ENCODE assay signal across 1 cellular context in the genomic region with DNA sequence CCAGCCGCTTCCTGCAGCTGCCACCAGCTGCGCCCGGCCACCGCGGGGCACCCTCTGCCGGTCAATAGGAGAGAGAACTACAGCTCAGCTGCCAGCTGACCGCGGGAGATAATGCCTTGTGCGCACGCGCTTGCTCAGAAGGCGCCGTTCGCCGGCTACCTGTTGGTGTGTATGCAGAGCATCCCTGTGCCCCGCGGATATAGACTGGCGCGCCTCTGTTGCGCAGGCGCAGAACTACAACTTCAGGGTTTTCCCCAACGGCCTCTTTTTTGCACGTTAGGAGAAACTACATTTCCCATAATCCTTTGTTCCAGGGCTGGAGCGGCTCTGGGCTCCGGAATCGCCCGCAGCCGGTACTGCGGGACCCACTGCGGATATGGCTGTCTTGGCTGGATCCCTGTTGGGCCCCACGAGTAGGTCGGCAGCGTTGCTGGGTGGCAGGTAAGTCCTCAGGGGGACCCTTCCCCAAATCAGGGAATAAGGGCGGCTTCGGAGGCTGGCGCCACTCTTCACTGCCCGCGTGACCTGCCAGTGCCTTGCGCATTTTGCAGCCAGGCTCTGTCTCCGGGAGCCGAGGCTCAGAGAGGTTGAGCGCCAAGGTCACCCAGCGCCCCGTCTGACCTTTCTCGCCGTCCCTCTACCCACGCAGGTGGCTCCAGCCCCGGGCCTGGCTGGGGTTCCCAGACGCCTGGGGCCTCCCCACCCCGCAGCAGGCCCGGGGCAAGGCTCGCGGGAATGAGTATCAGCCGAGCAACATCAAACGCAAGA.
TF ChIP-seq lines count a peak whose summit lies in the region.

A gene (plus strand): TSS at position 356 of the 768 bp plus-strand sequence. CDS start 21 bp downstream, at position 377.

TF ChIP-seq in H1, 55 proteins besides CTCF, POLR2A, EP300 and RAD21:
- TF ChIP-seq PHF8 (conservative IDR thresholded peaks at IDR 0.05; ENCODE audit: low read depth, low read length) = peak; percentile 61
- peak; percentile 50 for TF ChIP-seq SIX5 (IDR thresholded peaks at IDR 0.05; ENCODE audit: low read depth, low read length)
- TF ChIP-seq TBP (IDR thresholded peaks at IDR 0.05; ENCODE audit: low read depth, low read length) = peak; percentile 85
- no peak; the same call in 1 of the 2 replicates for TF ChIP-seq JUN (IDR thresholded peaks at IDR 0.05; ENCODE audit: low read depth, low read length)
- peak; percentile 42 for TF ChIP-seq TAF7 (optimal IDR thresholded peaks at IDR 0.05; ENCODE audit: borderline replicate concordance, low read depth, low read length)
- TF ChIP-seq HDAC2 (IDR thresholded peaks at IDR 0.05; ENCODE audit: borderline replicate concordance in 1 of 2, low read depth in 2 of 2, low read length in 2 of 2) = 0 out of 4 replicates have a peak, but pooled peaks of 1 of the 2 experiments have one; percentile 60
- peak; percentile 41; the same call in 1 of the 2 replicates for TF ChIP-seq CHD2 (IDR thresholded peaks at IDR 0.05; ENCODE audit: low read length)
- peak; percentile 61; the same call in 1 of the 2 replicates for TF ChIP-seq SP1 (IDR thresholded peaks at IDR 0.05; ENCODE audit: low read depth, low read length)
- TF ChIP-seq JUND (IDR thresholded peaks at IDR 0.05; ENCODE audit: low read length) = no peak
- TF ChIP-seq RNF2 (IDR thresholded peaks at IDR 0.05; ENCODE audit: borderline replicate concordance, low read depth, low read length, missing control alignments, poor library complexity, severe bottlenecking) = no peak
- TF ChIP-seq TAF1 (IDR thresholded peaks at IDR 0.05; ENCODE audit: low read depth, low read length) = peak; percentile 74; the same call in 1 of the 2 replicates
- TF ChIP-seq, protein P1, sequence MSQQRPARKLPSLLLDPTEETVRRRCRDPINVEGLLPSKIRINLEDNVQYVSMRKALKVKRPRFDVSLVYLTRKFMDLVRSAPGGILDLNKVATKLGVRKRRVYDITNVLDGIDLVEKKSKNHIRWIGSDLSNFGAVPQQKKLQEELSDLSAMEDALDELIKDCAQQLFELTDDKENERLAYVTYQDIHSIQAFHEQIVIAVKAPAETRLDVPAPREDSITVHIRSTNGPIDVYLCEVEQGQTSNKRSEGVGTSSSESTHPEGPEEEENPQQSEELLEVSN (IDR thresholded peaks at IDR 0.05) = peak; percentile 78; the same call in 1 of the 2 replicates
- TF ChIP-seq, protein P2, sequence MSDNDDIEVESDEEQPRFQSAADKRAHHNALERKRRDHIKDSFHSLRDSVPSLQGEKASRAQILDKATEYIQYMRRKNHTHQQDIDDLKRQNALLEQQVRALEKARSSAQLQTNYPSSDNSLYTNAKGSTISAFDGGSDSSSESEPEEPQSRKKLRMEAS (IDR thresholded peaks at IDR 0.05) = peak; percentile 85
- peak; percentile 74 for TF ChIP-seq SAP30 (IDR thresholded peaks at IDR 0.05; ENCODE audit: insufficient read depth, insufficient replicate concordance, low read length)
- 0 out of 2 replicates have a peak, but pooled peaks have one; percentile 76 for TF ChIP-seq YY1 (IDR thresholded peaks at IDR 0.05; ENCODE audit: low read depth, low read length)
- TF ChIP-seq NRF1 (IDR thresholded peaks at IDR 0.05; ENCODE audit: low read depth, low read length) = peak; percentile 92
- no peak for TF ChIP-seq NANOG (IDR thresholded peaks at IDR 0.05; ENCODE audit: insufficient read depth, low read depth, low read length, poor library complexity, severe bottlenecking)
- TF ChIP-seq KDM4A (IDR thresholded peaks at IDR 0.05; ENCODE audit: low read depth, low read length, severe bottlenecking) = peak; percentile 67
- TF ChIP-seq GABPA (IDR thresholded peaks at IDR 0.05; ENCODE audit: borderline replicate concordance, insufficient read depth, low read length) = no peak
- TF ChIP-seq SIN3A (conservative IDR thresholded peaks at IDR 0.05 in 1 of 2, IDR thresholded peaks at IDR 0.05 in 1 of 2; ENCODE audit: low read depth in 1 of 2, low read length in 2 of 2) = peak; percentile 68 to 92; a peak in 2 of 4 replicates
- peak; percentile 94 for TF ChIP-seq TCF12 (IDR thresholded peaks at IDR 0.05; ENCODE audit: low read depth, low read length)
- TF ChIP-seq RBBP5 (IDR thresholded peaks at IDR 0.05; ENCODE audit: borderline replicate concordance, low read depth, low read length) = peak; percentile 26; the same call in 1 of the 2 replicates
- TF ChIP-seq, protein P3, sequence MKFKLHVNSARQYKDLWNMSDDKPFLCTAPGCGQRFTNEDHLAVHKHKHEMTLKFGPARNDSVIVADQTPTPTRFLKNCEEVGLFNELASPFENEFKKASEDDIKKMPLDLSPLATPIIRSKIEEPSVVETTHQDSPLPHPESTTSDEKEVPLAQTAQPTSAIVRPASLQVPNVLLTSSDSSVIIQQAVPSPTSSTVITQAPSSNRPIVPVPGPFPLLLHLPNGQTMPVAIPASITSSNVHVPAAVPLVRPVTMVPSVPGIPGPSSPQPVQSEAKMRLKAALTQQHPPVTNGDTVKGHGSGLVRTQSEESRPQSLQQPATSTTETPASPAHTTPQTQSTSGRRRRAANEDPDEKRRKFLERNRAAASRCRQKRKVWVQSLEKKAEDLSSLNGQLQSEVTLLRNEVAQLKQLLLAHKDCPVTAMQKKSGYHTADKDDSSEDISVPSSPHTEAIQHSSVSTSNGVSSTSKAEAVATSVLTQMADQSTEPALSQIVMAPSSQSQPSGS (IDR thresholded peaks at IDR 0.05; ENCODE audit: low read length) = no peak
- 0 out of 2 replicates have a peak, but pooled peaks have one; percentile 30 for TF ChIP-seq SRF (IDR thresholded peaks at IDR 0.05; ENCODE audit: low read depth, low read length)
- peak; percentile 88 for TF ChIP-seq POLR2AphosphoS5 (IDR thresholded peaks at IDR 0.05; ENCODE audit: low read depth, low read length)
- TF ChIP-seq TEAD4 (IDR thresholded peaks at IDR 0.05; ENCODE audit: low read depth, low read length) = peak; percentile 6; the same call in 1 of the 2 replicates
